Comparison of ENCODE assay signal across 20 cellular contexts in genomic region chr1:162389971-162390370, GRCh38. TPM values are rescaled to one million over a fixed set of nuclear protein-coding genes. Genes with fewer than 3 reads are reported as not detected.
DNase-seq lines count a peak whose midpoint lies in the region; ATAC-seq and TF ChIP-seq lines count a peak whose summit lies in the region.
"Had no signal": no experiment of that assay in that cellular context is flagged by ENCODE, and none has a peak within 500 bp of the region (broad histone marks: within the 10 kb centered on the region; RNA-seq: fewer than 3 reads in every experiment).

No MANE protein-coding gene starts in this region.

- H3K36me3 ChIP-seq in CD8-positive, alpha-beta memory T cell (ENCODE audit: insufficient read depth, low read length): no peaks in the 10 kb centered on the region
- H3K36me3 ChIP-seq: heart left ventricle had no signal

- peaks cover 3 to 7% (median 4%) of the 10 kb centered on the region in 3 donors for H3K4me1 Mint-ChIP-seq in CD8-positive, alpha-beta memory T cell

- H3K4me1 ChIP-seq in CD8-positive, alpha-beta memory T cell (ENCODE audit: insufficient read depth, low read length): no peaks in the 10 kb centered on the region
- H3K4me1 ChIP-seq: body of pancreas had no signal

- peak; percentile 7 for DNase-seq in GM13976 (ENCODE audit: low spot score)
- DNase-seq in RWPE1 (ENCODE audit: low spot score): no peak
- peak; percentile 43 for DNase-seq in left kidney (ENCODE audit: low read depth, low spot score)
- DNase-seq in renal cortical epithelial cell (ENCODE audit: low read depth): peak; percentile 32
- DNase-seq in CD8-positive, alpha-beta memory T cell: no peak
- DNase-seq: activated CD4-positive, alpha-beta T cell treated with anti-CD3 and anti-CD28 coated beads for 1 hour; activated naive CD8-positive, alpha-beta T cell treated with anti-CD3 and anti-CD28 coated beads, Interleukin-2, amount 10 ng/mL, durations not matched to agents 7 days and 5 days; body of pancreas; heart left ventricle; Karpas-422; naive thymus-derived CD8-positive, alpha-beta T cell; NCI-H2107; substantia nigra; T1000 had no signal

- POLR2A ChIA-PET in RWPE1 (lab: Yijun Ruan, JAX; ENCODE audit: low non-redundant PET): no interaction called here
- POLR2A ChIA-PET in CD8-positive, alpha-beta memory T cell (lab: Charles Lee): no interaction called here

- in situ Hi-C loops in GM13976 (cut with MboI; ENCODE audit: low sequenced_read_pairs, unreplicated experiment): no loop called here

- no peaks in the 10 kb centered on the region for H3K9me3 ChIP-seq in CD8-positive, alpha-beta memory T cell (ENCODE audit: low read length)
- H3K9me3 ChIP-seq: body of pancreas, heart left ventricle had no signal

- no peaks in the 10 kb centered on the region for H3K9me3 Mint-ChIP-seq in CD8-positive, alpha-beta memory T cell
- H3K9me3 Mint-ChIP-seq: activated naive CD8-positive, alpha-beta T cell treated with anti-CD3 and anti-CD28 coated beads, Interleukin-2, amount 10 ng/mL, durations not matched to agents 7 days and 5 days; naive thymus-derived CD8-positive, alpha-beta T cell had no signal

- no peak for ATAC-seq in HG03432 (IDR thresholded peaks at IDR 0.05; ENCODE audit: unreplicated experiment)
- no peak for ATAC-seq in GM18858 (IDR thresholded peaks at IDR 0.05; ENCODE audit: unreplicated experiment)
- ATAC-seq: body of pancreas; heart left ventricle; naive thymus-derived CD8-positive, alpha-beta T cell; SK-N-SH treated with all-trans-retinoic acid at 6 μM for 48 hours had no signal

- TF ChIP-seq CTCF in GM13976 (IDR thresholded peaks at IDR 0.05; ENCODE audit: borderline replicate concordance, control extremely low read depth, extremely low read depth, insufficient read depth, missing control alignments): no peak
- TF ChIP-seq CTCF in RWPE1 (conservative IDR thresholded peaks at IDR 0.05; ENCODE audit: low read depth): no peak

- no peak overlapping the region for H3K4me3 ChIP-seq in CD8-positive, alpha-beta memory T cell (ENCODE audit: low read length)
- H3K4me3 ChIP-seq: body of pancreas, heart left ventricle had no signal

- H3K27ac Mint-ChIP-seq in CD8-positive, alpha-beta memory T cell: no peak overlapping the region
- H3K27ac Mint-ChIP-seq: activated naive CD8-positive, alpha-beta T cell treated with anti-CD3 and anti-CD28 coated beads, Interleukin-2, amount 10 ng/mL, durations not matched to agents 7 days and 5 days had no signal

- peak overlapping the region; percentile 55 for H3K27ac ChIP-seq in RWPE1
- no peak overlapping the region for H3K27ac ChIP-seq in CD8-positive, alpha-beta memory T cell (ENCODE audit: low read depth, low read length)
- H3K27ac ChIP-seq: body of pancreas, heart left ventricle had no signal

- peaks cover 14 to 30% of the 10 kb centered on the region in 2 donors for H3K27me3 Mint-ChIP-seq in CD8-positive, alpha-beta memory T cell

- H3K27me3 ChIP-seq in CD8-positive, alpha-beta memory T cell (ENCODE audit: insufficient read depth, low read length, poor library complexity, severe bottlenecking): no peaks in the 10 kb centered on the region
- H3K27me3 ChIP-seq: body of pancreas had no signal

- CTCF ChIA-PET in RWPE1 (lab: Yijun Ruan, JAX): interaction anchor here (0.7 to 1.7 kb wide), 5 partner anchors 9 to 334 kb away, joined by 3 to 12 read pairs (median 3); no protein-coding TSS in a partner anchor
- CTCF ChIA-PET in CD8-positive, alpha-beta memory T cell (lab: Charles Lee): interaction anchor here (0.9 to 1.4 kb wide), 2 partner anchors 33 to 334 kb away, joined by 3 read pairs; no protein-coding TSS in a partner anchor

- H3K4me3 Mint-ChIP-seq in CD8-positive, alpha-beta memory T cell: no peak overlapping the region
- H3K4me3 Mint-ChIP-seq: activated naive CD8-positive, alpha-beta T cell treated with anti-CD3 and anti-CD28 coated beads, Interleukin-2, amount 10 ng/mL, durations not matched to agents 7 days and 5 days had no signal

- H3K36me3 Mint-ChIP-seq in CD8-positive, alpha-beta memory T cell: no peaks in the 10 kb centered on the region
- H3K36me3 Mint-ChIP-seq: activated naive CD8-positive, alpha-beta T cell treated with anti-CD3 and anti-CD28 coated beads, Interleukin-2, amount 10 ng/mL, durations not matched to agents 7 days and 5 days; naive thymus-derived CD8-positive, alpha-beta T cell had no signal

RNA-seq across cellular contexts. Expression of gene C1orf226, which starts 8.4 kb away (rescaled TPM):
- 0.17 and 2.6 TPM in 2 replicates for total RNA-seq in renal cortical epithelial cell
- under 1 TPM in 1 of 2 experiments, not detected in 1; 0.04 TPM for total RNA-seq in CD8-positive, alpha-beta memory T cell
- not detected for polyA plus RNA-seq in CD8-positive, alpha-beta memory T cell
- polyA plus RNA-seq: naive thymus-derived CD8-positive, alpha-beta T cell had no signal

RNA-seq across cellular contexts. Expression of gene SPATA46, which starts 13.3 kb away (rescaled TPM):
- not detected in 2 replicates for total RNA-seq in renal cortical epithelial cell
- total RNA-seq in CD8-positive, alpha-beta memory T cell: not detected
- polyA plus RNA-seq in CD8-positive, alpha-beta memory T cell: not detected
- total RNA-seq: activated naive CD8-positive, alpha-beta T cell treated with anti-CD3 and anti-CD28 coated beads, Interleukin-2, amount 10 ng/mL, durations not matched to agents 7 days and 5 days; body of pancreas; heart left ventricle; HT1080; lung microvascular endothelial cell; naive thymus-derived CD8-positive, alpha-beta T cell; posterior vena cava had no signal
- polyA plus RNA-seq: heart left ventricle; naive thymus-derived CD8-positive, alpha-beta T cell had no signal

RNA-seq across cellular contexts. Expression of gene SH2D1B, which starts 22.0 kb away (rescaled TPM):
- total RNA-seq in renal cortical epithelial cell: not detected in 2 replicates
- total RNA-seq in CD8-positive, alpha-beta memory T cell: not detected
- polyA plus RNA-seq in CD8-positive, alpha-beta memory T cell: 0.10 TPM
- total RNA-seq: activated naive CD8-positive, alpha-beta T cell treated with anti-CD3 and anti-CD28 coated beads, Interleukin-2, amount 10 ng/mL, durations not matched to agents 7 days and 5 days; body of pancreas; lung microvascular endothelial cell had no signal

Comparison
In these comparisons a context has a peak if more than half of its experiments do, and no peak if none do; other contexts are left out.
1. DNase-seq: peak in GM13976 (single experiment), left kidney (single experiment) and renal cortical epithelial cell (single experiment); none in RWPE1 (single experiment) and CD8-positive, alpha-beta memory T cell (0 of 5).